In the genomic region with DNA sequence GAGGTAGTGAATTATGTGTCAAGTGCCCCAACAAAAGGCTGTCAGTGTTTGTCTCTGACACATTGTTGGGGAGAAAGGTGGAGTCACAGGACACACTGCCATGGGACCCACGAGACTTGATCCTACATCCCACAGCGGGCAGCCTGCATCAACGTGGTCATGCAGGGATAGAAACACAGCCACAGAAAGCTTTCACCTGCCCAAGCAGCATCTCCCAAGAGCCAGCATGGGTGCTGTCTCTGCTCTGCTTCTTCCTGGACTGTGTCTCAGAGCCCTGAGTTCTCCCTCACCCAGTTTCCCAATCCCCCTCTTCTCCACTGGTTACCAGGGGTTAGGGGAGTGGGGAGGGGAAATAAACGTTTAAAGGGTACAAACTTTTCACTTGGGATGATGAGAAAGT, we compare ENCODE assay signal across 36 cellular contexts.
"Had no signal": no experiment of that assay in that cellular context is flagged by ENCODE, and none has a peak within 500 bp of the region (broad histone marks: within the 10 kb centered on the region; RNA-seq: fewer than 3 reads in every experiment).

No MANE protein-coding gene starts in this region.

- H3K4me2 ChIP-seq: KMS-11 had no signal

- H3K4me3 ChIP-seq: MG63 had no signal

- DNase-seq: Karpas-422, Kasumi-1, KG1, MG63, MM.1S, MV-4-11, NCI-H1048, NCI-H1092, NCI-H1092 treated with DMSO at 0.1 percent for 48 hours, NCI-H1105, NCI-H1105 treated with DMSO at 0.1 percent for 48 hours, NCI-H1417, NCI-H1417 treated with DMSO at 0.1 percent for 48 hours, NCI-H1436, NCI-H1436 treated with DMSO at 0.1 percent for 48 hours, NCI-H146, NCI-H1694, NCI-H1694 treated with DMSO at 0.1 percent for 48 hours, NCI-H187, NCI-H187 treated with DMSO at 0.1 percent for 48 hours, NCI-H1930, NCI-H2029, NCI-H2029 treated with DMSO at 0.1 percent for 48 hours, NCI-H2081, NCI-H2081 treated with DMSO at 0.1 percent for 48 hours, NCI-H2107, NCI-H2171, NCI-H2171 treated with DMSO at 0.1 percent for 48 hours, NCI-H2227 treated with DMSO at 0.1 percent for 48 hours, NCI-H226, NCI-H345, NCI-H446, NCI-H446 treated with DMSO at 0.1 percent for 48 hours, NCI-H510A, NCI-H510A treated with DMSO at 0.1 percent for 48 hours had no signal

- H3K27ac ChIP-seq: KMS-11 had no signal

- H3K9me3 ChIP-seq: MG63 had no signal

- H3K9ac ChIP-seq: KMS-11 had no signal

- H3K36me3 ChIP-seq: MG63 had no signal
